ENCODE assay signal across 9 cellular contexts in genomic region chr1:186985889-186986491, GRCh38.
DNase-seq lines count a peak whose midpoint lies in the region; ATAC-seq and TF ChIP-seq lines count a peak whose summit lies in the region.
"Had no signal": no experiment of that assay in that cellular context is flagged by ENCODE, and none has a peak within 500 bp of the region (broad histone marks: within the 10 kb centered on the region; RNA-seq: fewer than 3 reads in every experiment).

No MANE protein-coding gene starts in this region.

- DNase-seq in DMS79 treated with DMSO at 0.1 percent for 48 hours (lab: John Stamatoyannopoulos, UW) (peak; percentile 25), PC-3 (peak; percentile 73), middle frontal gyrus (ENCODE audit: extremely low spot score, low spot score) (peak; percentile 79), lower leg skin (ENCODE audit: low spot score in 2 of 2) (no peak)
- no peak for DNase-seq in effector memory CD8-positive, alpha-beta T cell

- no peaks in the 10 kb centered on the region for H3K27me3 Mint-ChIP-seq in effector memory CD8-positive, alpha-beta T cell

- H3F3A ChIP-seq in PC-3 (ENCODE audit: low read length, unreplicated experiment): no peaks in the 10 kb centered on the region

- H3K4me3 ChIP-seq in KMS-11 (IDR thresholded peaks at IDR 0.05; ENCODE audit: insufficient read depth, low read depth, low read length): no peak overlapping the region
- H3K4me3 ChIP-seq in PC-3 (ENCODE audit: low read length): no peak overlapping the region
- H3K4me3 ChIP-seq in lower leg skin (ENCODE audit: low read depth, poor library complexity, severe bottlenecking): no peak overlapping the region

- peak; percentile 96 for TF ChIP-seq CTCF in KMS-11 (conservative IDR thresholded peaks at IDR 0.05; ENCODE audit: low read depth, low read length)
- peak; percentile 77 for TF ChIP-seq CTCF in PC-3 (conservative IDR thresholded peaks at IDR 0.05; ENCODE audit: low read depth, low read length)
- no peak for TF ChIP-seq CTCF in lower leg skin (IDR thresholded peaks at IDR 0.05)

- BruUV-seq in PC-3 (replicated peaks; lab: Mats Ljungman, UMichigan): no TSS peak

- no peaks in the 10 kb centered on the region for H3K9me3 Mint-ChIP-seq in effector memory CD8-positive, alpha-beta T cell
- H3K9me3 Mint-ChIP-seq: activated T-cell treated with anti-CD3 and anti-CD28 coated beads, Interleukin-2, amount 50 U/mL, for 72 hours had no signal

- CTCF ChIA-PET in PC-3 (lab: Charles Lee): interaction anchor here (0.6 to 1.3 kb wide), 3 partner anchors 31 to 180 kb away, joined by 3 to 5 read pairs (median 3); no protein-coding TSS in a partner anchor

- H3K4me1 ChIP-seq in KMS-11 (ENCODE audit: low read depth, poor library complexity, severe bottlenecking) (peaks cover 4% of the 10 kb centered on the region), PC-3 (ENCODE audit: insufficient read depth, low read length) (no peaks in the 10 kb centered on the region)

- WGBS in lower leg skin, 2 donors: 0 to 6% methylated on average over 2 of the region's 2 CpGs

- H3K79me2 ChIP-seq in KMS-11 (ENCODE audit: insufficient read depth, low read depth) (no peaks in the 10 kb centered on the region), PC-3 (ENCODE audit: low read length) (no peaks in the 10 kb centered on the region)

- POLR2A ChIA-PET in PC-3 (lab: Charles Lee; ENCODE audit: unreplicated experiment): no interaction called here

- H3K36me3 ChIP-seq in KMS-11 (ENCODE audit: insufficient read depth) (no peaks in the 10 kb centered on the region), PC-3 (ENCODE audit: low read depth, low read length) (no peaks in the 10 kb centered on the region)

- no peaks in the 10 kb centered on the region for H3K36me3 Mint-ChIP-seq in effector memory CD8-positive, alpha-beta T cell (ENCODE audit: insufficient read depth)

- H3K27me3 ChIP-seq in KMS-11 (ENCODE audit: insufficient read depth, low read depth): no peaks in the 10 kb centered on the region
- no peaks in the 10 kb centered on the region for H3K27me3 ChIP-seq in PC-3 (ENCODE audit: low read length)

- no peaks in the 10 kb centered on the region for H3K9me2 ChIP-seq in PC-3 (replicated peaks; ENCODE audit: low read length)

- H3K27ac ChIP-seq in KMS-11 (no peak overlapping the region), PC-3 (ENCODE audit: low read length) (no peak overlapping the region)

- H3K9ac ChIP-seq in KMS-11: no peak overlapping the region
- H3K9ac ChIP-seq in PC-3 (ENCODE audit: low read length): peak overlapping the region; percentile 35; the same call in 1 of the 2 replicates

- H3K4me1 Mint-ChIP-seq in effector memory CD8-positive, alpha-beta T cell (ENCODE audit: low read depth in 2 of 2): no peaks in the 10 kb centered on the region

- intact Hi-C loops in PC-3 (cut with micrococcal nuclease): loop anchor here (1.0 to 10.0 kb wide), 5 partner anchors 69 to 581 kb away; no protein-coding TSS in a partner anchor
- intact Hi-C loops in lower leg skin (cut with DNase I; ENCODE audit: low total_unique reads): loop anchor here (10.0 kb wide), 2 partner anchors 311 to 381 kb away; no protein-coding TSS in a partner anchor

- TF ChIP-seq POLR2A in lower leg skin (IDR thresholded peaks at IDR 0.05): no peak

- no peak overlapping the region for H2AFZ ChIP-seq in KMS-11 (ENCODE audit: low read depth)
- H2AFZ ChIP-seq in PC-3 (ENCODE audit: low read length): no peak overlapping the region

- H3K27ac Mint-ChIP-seq in effector memory CD8-positive, alpha-beta T cell: no peak overlapping the region

- no peaks in the 10 kb centered on the region for H3K9me3 ChIP-seq in PC-3 (ENCODE audit: low read length)

- peak; percentile 75 for ATAC-seq in GM21423 (IDR thresholded peaks at IDR 0.05; ENCODE audit: unreplicated experiment)
- ATAC-seq in PC-3: peak; percentile 59
- ATAC-seq in effector memory CD8-positive, alpha-beta T cell (replicated peaks): peak; percentile 37
- no peak for ATAC-seq in HG03135 (IDR thresholded peaks at IDR 0.05; ENCODE audit: unreplicated experiment)

- no peak overlapping the region for H3K4me2 ChIP-seq in KMS-11
- no peak overlapping the region for H3K4me2 ChIP-seq in PC-3 (ENCODE audit: low read length)

- H4K20me1 ChIP-seq in KMS-11 (ENCODE audit: insufficient read depth) (no peaks in the 10 kb centered on the region), PC-3 (ENCODE audit: low read length) (no peaks in the 10 kb centered on the region)

- no peak overlapping the region for H3K4me3 Mint-ChIP-seq in effector memory CD8-positive, alpha-beta T cell
- H3K4me3 Mint-ChIP-seq: activated T-cell treated with anti-CD3 and anti-CD28 coated beads, Interleukin-2, amount 50 U/mL, for 72 hours had no signal

Comparison
In these comparisons a context has a peak if more than half of its experiments do, and no peak if none do; other contexts are left out.
1. DNase-seq: peak in DMS79 treated with DMSO at 0.1 percent for 48 hours (single experiment), PC-3 (single experiment) and middle frontal gyrus (single experiment); none in effector memory CD8-positive, alpha-beta T cell (0 of 3) and lower leg skin (0 of 2).
2. CTCF ChIP-seq: peak in KMS-11 (single experiment) and PC-3 (single experiment); none in lower leg skin (0 of 3).